1 cellular context compared by ENCODE assay signal in the genomic region with DNA sequence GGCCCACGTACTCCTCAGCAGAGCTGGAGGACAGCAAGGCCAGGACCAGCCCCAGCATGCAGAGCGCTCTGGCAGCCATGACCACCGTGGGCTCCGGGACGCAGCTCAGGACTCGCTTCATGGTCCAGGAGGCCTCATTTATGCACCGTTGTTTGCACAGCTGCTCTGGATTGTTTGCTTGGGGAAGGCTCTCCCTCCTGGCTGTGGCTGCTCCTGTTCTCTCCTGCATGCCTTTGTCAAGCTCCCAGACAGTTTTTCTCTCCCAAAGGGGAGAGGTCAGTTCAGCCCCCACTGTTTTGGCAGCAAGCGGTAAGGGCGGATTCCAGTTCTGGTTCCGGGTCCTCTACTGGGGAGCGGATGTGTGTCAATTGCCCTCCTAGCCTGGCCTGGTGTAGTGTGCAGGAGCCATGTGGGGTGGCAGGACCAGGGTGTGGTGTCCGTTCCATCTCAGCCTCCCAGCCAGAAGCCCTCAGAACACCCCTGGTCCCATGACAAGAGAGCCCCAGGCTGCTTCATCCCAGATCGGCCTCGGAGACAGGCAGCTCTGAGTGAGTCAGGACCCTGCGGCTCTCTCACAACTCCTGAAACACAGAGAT.
TF ChIP-seq lines count a peak whose summit lies in the region.

A gene with protein sequence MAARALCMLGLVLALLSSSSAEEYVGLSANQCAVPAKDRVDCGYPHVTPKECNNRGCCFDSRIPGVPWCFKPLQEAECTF (minus strand): TSS at position 114 of the 596 bp plus-strand sequence. CDS start 35 bp downstream, at position 79.

TF ChIP-seq in HepG2, 621 proteins besides CTCF, POLR2A, EP300 and RAD21 (continued from another document and continues in another):
- TF ChIP-seq ZMYM4 (CRISPR knock-in tag; IDR thresholded peaks at IDR 0.05) (peak; percentile 45; the same call in 1 of the 2 replicates), NAIF1 (CRISPR knock-in tag; IDR thresholded peaks at IDR 0.05; ENCODE audit: borderline replicate concordance) (no peak), MIXL1 (CRISPR knock-in tag; IDR thresholded peaks at IDR 0.05) (no peak), NR2F6 (IDR thresholded peaks at IDR 0.05) (peak; percentile 47; the same call in 1 of the 2 replicates), NR2F6 (CRISPR knock-in tag; IDR thresholded peaks at IDR 0.05) (peak; percentile 79), TARDBP (CRISPR knock-in tag; IDR thresholded peaks at IDR 0.05) (no peak), CBFB (CRISPR knock-in tag; IDR thresholded peaks at IDR 0.05) (0 out of 2 replicates have a peak, but pooled peaks have one; percentile 26), ZNF331 (CRISPR knock-in tag; IDR thresholded peaks at IDR 0.05) (peak; percentile 70), GPN1 (CRISPR knock-in tag; IDR thresholded peaks at IDR 0.05; ENCODE audit: borderline replicate concordance) (no peak), ZNF724P (CRISPR knock-in tag; IDR thresholded peaks at IDR 0.05; ENCODE audit: borderline replicate concordance) (no peak), ZNF33B (CRISPR knock-in tag; IDR thresholded peaks at IDR 0.05) (no peak), TOE1 (CRISPR knock-in tag; IDR thresholded peaks at IDR 0.05) (no peak), ZNF34 (CRISPR knock-in tag; IDR thresholded peaks at IDR 0.05; ENCODE audit: borderline replicate concordance) (no peak), CEBPG (CRISPR knock-in tag; IDR thresholded peaks at IDR 0.05) (0 out of 2 replicates have a peak, but pooled peaks have one; percentile 19), NRL (CRISPR knock-in tag; IDR thresholded peaks at IDR 0.05; ENCODE audit: borderline replicate concordance) (peak; percentile 71; the same call in 1 of the 2 replicates), ZNF777 (CRISPR knock-in tag; IDR thresholded peaks at IDR 0.05) (no peak), ZNF75D (CRISPR knock-in tag; IDR thresholded peaks at IDR 0.05; ENCODE audit: borderline replicate concordance) (no peak), JDP2 (CRISPR knock-in tag; IDR thresholded peaks at IDR 0.05; ENCODE audit: borderline replicate concordance) (no peak), RORA (CRISPR knock-in tag; IDR thresholded peaks at IDR 0.05) (no peak), GFI1 (CRISPR knock-in tag; IDR thresholded peaks at IDR 0.05; ENCODE audit: borderline replicate concordance) (no peak), MXD4 (CRISPR knock-in tag; IDR thresholded peaks at IDR 0.05) (no peak), KDM1A (CRISPR knock-in tag; IDR thresholded peaks at IDR 0.05) (no peak; the same call in 1 of the 2 replicates), SSRP1 (CRISPR knock-in tag; IDR thresholded peaks at IDR 0.05) (no peak), SOX5 (CRISPR knock-in tag; IDR thresholded peaks at IDR 0.05; ENCODE audit: borderline replicate concordance) (peak; percentile 46; the same call in 1 of the 2 replicates), ZNF496 (CRISPR knock-in tag; IDR thresholded peaks at IDR 0.05; ENCODE audit: insufficient replicate concordance) (no peak), ZNF572 (CRISPR knock-in tag; IDR thresholded peaks at IDR 0.05) (no peak), GABPB1 (CRISPR knock-in tag; IDR thresholded peaks at IDR 0.05) (peak; percentile 62), NFKBIZ (CRISPR knock-in tag; IDR thresholded peaks at IDR 0.05) (no peak), ZNF558 (CRISPR knock-in tag; IDR thresholded peaks at IDR 0.05; ENCODE audit: borderline replicate concordance) (no peak), HNRNPK (IDR thresholded peaks at IDR 0.05; ENCODE audit: low read depth, low read length, poor library complexity, severe bottlenecking) (no peak), SP5 (CRISPR knock-in tag; IDR thresholded peaks at IDR 0.05; ENCODE audit: borderline replicate concordance, low read depth) (no peak), FOXM1 (CRISPR knock-in tag; IDR thresholded peaks at IDR 0.05) (no peak), FOXO1 (CRISPR knock-in tag; IDR thresholded peaks at IDR 0.05) (no peak), NFE2L2 (IDR thresholded peaks at IDR 0.05; ENCODE audit: low read length) (no peak), TBX2 (CRISPR knock-in tag; IDR thresholded peaks at IDR 0.05; ENCODE audit: borderline replicate concordance) (peak; percentile 61), FOXJ3 (CRISPR knock-in tag; IDR thresholded peaks at IDR 0.05; ENCODE audit: borderline replicate concordance) (no peak), ZNF761 (CRISPR knock-in tag; conservative IDR thresholded peaks at IDR 0.05) (0 out of 2 replicates have a peak, but pooled peaks have one; percentile 27), ZBTB3 (CRISPR knock-in tag; IDR thresholded peaks at IDR 0.05; ENCODE audit: borderline replicate concordance, low read depth) (no peak), ZNF605 (CRISPR knock-in tag; IDR thresholded peaks at IDR 0.05) (0 out of 2 replicates have a peak, but pooled peaks have one; percentile 1)
- TF ChIP-seq, protein P1, sequence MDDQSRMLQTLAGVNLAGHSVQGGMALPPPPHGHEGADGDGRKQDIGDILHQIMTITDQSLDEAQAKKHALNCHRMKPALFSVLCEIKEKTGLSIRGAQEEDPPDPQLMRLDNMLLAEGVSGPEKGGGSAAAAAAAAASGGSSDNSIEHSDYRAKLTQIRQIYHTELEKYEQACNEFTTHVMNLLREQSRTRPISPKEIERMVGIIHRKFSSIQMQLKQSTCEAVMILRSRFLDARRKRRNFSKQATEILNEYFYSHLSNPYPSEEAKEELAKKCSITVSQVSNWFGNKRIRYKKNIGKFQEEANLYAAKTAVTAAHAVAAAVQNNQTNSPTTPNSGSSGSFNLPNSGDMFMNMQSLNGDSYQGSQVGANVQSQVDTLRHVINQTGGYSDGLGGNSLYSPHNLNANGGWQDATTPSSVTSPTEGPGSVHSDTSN (CRISPR knock-in tag; IDR thresholded peaks at IDR 0.05; ENCODE audit: borderline replicate concordance): no peak
- TF ChIP-seq, protein P2, sequence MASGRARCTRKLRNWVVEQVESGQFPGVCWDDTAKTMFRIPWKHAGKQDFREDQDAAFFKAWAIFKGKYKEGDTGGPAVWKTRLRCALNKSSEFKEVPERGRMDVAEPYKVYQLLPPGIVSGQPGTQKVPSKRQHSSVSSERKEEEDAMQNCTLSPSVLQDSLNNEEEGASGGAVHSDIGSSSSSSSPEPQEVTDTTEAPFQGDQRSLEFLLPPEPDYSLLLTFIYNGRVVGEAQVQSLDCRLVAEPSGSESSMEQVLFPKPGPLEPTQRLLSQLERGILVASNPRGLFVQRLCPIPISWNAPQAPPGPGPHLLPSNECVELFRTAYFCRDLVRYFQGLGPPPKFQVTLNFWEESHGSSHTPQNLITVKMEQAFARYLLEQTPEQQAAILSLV (CRISPR knock-in tag; IDR thresholded peaks at IDR 0.05; ENCODE audit: borderline replicate concordance): peak; percentile 74; the same call in 1 of the 2 replicates
- TF ChIP-seq, protein P3, sequence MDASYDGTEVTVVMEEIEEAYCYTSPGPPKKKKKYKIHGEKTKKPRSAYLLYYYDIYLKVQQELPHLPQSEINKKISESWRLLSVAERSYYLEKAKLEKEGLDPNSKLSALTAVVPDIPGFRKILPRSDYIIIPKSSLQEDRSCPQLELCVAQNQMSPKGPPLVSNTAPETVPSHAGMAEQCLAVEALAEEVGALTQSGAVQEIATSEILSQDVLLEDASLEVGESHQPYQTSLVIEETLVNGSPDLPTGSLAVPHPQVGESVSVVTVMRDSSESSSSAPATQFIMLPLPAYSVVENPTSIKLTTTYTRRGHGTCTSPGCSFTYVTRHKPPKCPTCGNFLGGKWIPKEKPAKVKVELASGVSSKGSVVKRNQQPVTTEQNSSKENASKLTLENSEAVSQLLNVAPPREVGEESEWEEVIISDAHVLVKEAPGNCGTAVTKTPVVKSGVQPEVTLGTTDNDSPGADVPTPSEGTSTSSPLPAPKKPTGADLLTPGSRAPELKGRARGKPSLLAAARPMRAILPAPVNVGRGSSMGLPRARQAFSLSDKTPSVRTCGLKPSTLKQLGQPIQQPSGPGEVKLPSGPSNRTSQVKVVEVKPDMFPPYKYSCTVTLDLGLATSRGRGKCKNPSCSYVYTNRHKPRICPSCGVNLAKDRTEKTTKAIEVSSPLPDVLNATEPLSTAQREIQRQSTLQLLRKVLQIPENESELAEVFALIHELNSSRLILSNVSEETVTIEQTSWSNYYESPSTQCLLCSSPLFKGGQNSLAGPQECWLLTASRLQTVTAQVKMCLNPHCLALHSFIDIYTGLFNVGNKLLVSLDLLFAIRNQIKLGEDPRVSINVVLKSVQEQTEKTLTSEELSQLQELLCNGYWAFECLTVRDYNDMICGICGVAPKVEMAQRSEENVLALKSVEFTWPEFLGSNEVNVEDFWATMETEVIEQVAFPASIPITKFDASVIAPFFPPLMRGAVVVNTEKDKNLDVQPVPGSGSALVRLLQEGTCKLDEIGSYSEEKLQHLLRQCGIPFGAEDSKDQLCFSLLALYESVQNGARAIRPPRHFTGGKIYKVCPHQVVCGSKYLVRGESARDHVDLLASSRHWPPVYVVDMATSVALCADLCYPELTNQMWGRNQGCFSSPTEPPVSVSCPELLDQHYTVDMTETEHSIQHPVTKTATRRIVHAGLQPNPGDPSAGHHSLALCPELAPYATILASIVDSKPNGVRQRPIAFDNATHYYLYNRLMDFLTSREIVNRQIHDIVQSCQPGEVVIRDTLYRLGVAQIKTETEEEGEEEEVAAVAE (CRISPR knock-in tag; IDR thresholded peaks at IDR 0.05; ENCODE audit: borderline replicate concordance): no peak
- TF ChIP-seq, protein P4, sequence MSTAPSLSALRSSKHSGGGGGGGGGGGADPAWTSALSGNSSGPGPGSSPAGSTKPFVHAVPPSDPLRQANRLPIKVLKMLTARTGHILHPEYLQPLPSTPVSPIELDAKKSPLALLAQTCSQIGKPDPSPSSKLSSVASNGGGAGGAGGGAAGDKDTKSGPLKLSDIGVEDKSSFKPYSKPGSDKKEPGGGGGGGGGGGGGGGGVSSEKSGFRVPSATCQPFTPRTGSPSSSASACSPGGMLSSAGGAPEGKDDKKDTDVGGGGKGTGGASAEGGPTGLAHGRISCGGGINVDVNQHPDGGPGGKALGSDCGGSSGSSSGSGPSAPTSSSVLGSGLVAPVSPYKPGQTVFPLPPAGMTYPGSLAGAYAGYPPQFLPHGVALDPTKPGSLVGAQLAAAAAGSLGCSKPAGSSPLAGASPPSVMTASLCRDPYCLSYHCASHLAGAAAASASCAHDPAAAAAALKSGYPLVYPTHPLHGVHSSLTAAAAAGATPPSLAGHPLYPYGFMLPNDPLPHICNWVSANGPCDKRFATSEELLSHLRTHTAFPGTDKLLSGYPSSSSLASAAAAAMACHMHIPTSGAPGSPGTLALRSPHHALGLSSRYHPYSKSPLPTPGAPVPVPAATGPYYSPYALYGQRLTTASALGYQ (CRISPR knock-in tag; IDR thresholded peaks at IDR 0.05): 0 out of 2 replicates have a peak, but pooled peaks have one; percentile 21
- TF ChIP-seq, protein P5, sequence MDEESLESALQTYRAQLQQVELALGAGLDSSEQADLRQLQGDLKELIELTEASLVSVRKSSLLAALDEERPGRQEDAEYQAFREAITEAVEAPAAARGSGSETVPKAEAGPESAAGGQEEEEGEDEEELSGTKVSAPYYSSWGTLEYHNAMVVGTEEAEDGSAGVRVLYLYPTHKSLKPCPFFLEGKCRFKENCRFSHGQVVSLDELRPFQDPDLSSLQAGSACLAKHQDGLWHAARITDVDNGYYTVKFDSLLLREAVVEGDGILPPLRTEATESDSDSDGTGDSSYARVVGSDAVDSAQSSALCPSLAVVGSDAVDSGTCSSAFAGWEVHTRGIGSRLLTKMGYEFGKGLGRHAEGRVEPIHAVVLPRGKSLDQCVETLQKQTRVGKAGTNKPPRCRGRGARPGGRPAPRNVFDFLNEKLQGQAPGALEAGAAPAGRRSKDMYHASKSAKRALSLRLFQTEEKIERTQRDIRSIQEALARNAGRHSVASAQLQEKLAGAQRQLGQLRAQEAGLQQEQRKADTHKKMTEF (CRISPR knock-in tag; IDR thresholded peaks at IDR 0.05): 0 out of 2 replicates have a peak, but pooled peaks have one; percentile 38
- TF ChIP-seq, protein P6, sequence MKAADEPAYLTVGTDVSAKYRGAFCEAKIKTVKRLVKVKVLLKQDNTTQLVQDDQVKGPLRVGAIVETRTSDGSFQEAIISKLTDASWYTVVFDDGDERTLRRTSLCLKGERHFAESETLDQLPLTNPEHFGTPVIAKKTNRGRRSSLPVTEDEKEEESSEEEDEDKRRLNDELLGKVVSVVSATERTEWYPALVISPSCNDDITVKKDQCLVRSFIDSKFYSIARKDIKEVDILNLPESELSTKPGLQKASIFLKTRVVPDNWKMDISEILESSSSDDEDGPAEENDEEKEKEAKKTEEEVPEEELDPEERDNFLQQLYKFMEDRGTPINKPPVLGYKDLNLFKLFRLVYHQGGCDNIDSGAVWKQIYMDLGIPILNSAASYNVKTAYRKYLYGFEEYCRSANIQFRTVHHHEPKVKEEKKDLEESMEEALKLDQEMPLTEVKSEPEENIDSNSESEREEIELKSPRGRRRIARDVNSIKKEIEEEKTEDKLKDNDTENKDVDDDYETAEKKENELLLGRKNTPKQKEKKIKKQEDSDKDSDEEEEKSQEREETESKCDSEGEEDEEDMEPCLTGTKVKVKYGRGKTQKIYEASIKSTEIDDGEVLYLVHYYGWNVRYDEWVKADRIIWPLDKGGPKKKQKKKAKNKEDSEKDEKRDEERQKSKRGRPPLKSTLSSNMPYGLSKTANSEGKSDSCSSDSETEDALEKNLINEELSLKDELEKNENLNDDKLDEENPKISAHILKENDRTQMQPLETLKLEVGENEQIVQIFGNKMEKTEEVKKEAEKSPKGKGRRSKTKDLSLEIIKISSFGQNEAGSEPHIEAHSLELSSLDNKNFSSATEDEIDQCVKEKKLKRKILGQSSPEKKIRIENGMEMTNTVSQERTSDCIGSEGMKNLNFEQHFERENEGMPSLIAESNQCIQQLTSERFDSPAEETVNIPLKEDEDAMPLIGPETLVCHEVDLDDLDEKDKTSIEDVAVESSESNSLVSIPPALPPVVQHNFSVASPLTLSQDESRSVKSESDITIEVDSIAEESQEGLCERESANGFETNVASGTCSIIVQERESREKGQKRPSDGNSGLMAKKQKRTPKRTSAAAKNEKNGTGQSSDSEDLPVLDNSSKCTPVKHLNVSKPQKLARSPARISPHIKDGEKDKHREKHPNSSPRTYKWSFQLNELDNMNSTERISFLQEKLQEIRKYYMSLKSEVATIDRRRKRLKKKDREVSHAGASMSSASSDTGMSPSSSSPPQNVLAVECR (CRISPR knock-in tag; IDR thresholded peaks at IDR 0.05; ENCODE audit: borderline replicate concordance): peak; percentile 57; the same call in 1 of the 2 replicates
- TF ChIP-seq, protein P7, sequence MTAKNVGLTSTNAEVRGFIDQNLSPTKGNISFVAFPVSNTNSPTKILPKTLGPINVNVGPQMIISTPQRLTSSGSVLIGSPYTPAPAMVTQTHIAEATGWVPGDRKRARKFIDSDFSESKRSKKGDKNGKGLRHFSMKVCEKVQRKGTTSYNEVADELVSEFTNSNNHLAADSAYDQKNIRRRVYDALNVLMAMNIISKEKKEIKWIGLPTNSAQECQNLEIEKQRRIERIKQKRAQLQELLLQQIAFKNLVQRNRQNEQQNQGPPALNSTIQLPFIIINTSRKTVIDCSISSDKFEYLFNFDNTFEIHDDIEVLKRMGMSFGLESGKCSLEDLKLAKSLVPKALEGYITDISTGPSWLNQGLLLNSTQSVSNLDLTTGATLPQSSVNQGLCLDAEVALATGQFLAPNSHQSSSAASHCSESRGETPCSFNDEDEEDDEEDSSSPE (CRISPR knock-in tag; IDR thresholded peaks at IDR 0.05): no peak
- TF ChIP-seq, protein P8, sequence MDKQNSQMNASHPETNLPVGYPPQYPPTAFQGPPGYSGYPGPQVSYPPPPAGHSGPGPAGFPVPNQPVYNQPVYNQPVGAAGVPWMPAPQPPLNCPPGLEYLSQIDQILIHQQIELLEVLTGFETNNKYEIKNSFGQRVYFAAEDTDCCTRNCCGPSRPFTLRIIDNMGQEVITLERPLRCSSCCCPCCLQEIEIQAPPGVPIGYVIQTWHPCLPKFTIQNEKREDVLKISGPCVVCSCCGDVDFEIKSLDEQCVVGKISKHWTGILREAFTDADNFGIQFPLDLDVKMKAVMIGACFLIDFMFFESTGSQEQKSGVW (CRISPR knock-in tag; IDR thresholded peaks at IDR 0.05; ENCODE audit: borderline replicate concordance): no peak
